In the genomic region with DNA sequence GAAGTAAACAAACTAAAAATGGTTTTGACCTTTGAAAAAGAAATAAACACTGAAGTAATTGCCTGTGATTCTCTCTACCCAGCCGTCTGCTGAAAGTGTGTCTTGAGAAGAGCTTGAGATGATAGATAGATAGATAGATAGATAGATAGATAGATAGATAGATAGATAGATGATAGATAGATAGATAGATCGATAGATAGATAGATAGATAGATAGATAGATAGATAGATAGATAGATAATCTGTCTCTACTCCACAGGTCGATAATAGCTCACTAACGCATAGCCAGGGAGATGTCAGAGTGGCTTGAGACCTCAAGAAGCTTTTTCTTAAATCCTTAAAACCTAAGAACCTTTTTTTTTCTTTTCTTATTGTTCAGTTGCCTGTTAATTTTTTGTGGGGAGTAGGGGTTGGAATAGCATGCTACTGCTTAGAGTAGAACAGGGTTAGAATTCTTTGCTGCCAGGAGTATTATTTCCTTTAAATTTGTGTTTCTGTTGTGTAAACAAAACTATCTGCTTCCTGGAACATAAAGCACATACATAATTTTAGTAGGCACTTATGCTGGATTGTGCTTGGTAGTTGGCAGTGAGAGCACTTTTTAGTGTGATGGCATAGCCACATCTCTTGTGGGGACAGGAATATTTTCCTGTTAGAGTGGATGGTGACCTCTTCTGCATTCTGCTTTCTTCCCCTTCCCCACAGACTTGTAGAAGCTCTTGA, we compare ENCODE assay signal across 16 cellular contexts.
A peak's percentile ranks its signal among the peaks of the same experiment; 100 is the strongest.
DNase-seq lines count a peak whose midpoint lies in the region; ATAC-seq and TF ChIP-seq lines count a peak whose summit lies in the region.
"Had no signal": no experiment of that assay in that cellular context is flagged by ENCODE, and none has a peak within 500 bp of the region (broad histone marks: within the 10 kb centered on the region; RNA-seq: fewer than 3 reads in every experiment).

No MANE protein-coding gene starts in this region.

- H3K4ac ChIP-seq in IMR-90 (ENCODE audit: low read depth, low read length): no peak overlapping the region

- H3K9ac ChIP-seq in IMR-90 (ENCODE audit: low read depth, low read length): no peak overlapping the region

- no peaks in the 10 kb centered on the region for H3K36me3 Mint-ChIP-seq in activated T-helper 17 cell treated with anti-CD3 and anti-CD28 coated beads, Interleukin-2, amount 50 U/mL, for 72 hours (ENCODE audit: low read depth)
- H3K36me3 Mint-ChIP-seq in nephron progenitor cell (ENCODE audit: low read depth): peaks cover 30% of the 10 kb centered on the region
- H3K36me3 Mint-ChIP-seq in activated CD4-positive, alpha-beta memory T cell treated with anti-CD3 and anti-CD28 coated beads, Interleukin-2, amount 10 ng/mL, durations not matched to agents 7 days and 5 days (ENCODE audit: low read depth): peaks cover 25% of the 10 kb centered on the region

- H2BK5ac ChIP-seq in IMR-90 (ENCODE audit: low read depth, low read length, poor library complexity, severe bottlenecking): no peak overlapping the region

- H3K56ac ChIP-seq in IMR-90 (ENCODE audit: extremely low read depth, insufficient read depth, low read length): no peak overlapping the region

- peaks cover 19% of the 10 kb centered on the region for H3K4me1 Mint-ChIP-seq in activated T-helper 17 cell treated with anti-CD3 and anti-CD28 coated beads, Interleukin-2, amount 50 U/mL, for 72 hours
- peaks cover 43% of the 10 kb centered on the region for H3K4me1 Mint-ChIP-seq in nephron progenitor cell
- peaks cover 28% of the 10 kb centered on the region for H3K4me1 Mint-ChIP-seq in activated CD4-positive, alpha-beta memory T cell treated with anti-CD3 and anti-CD28 coated beads, Interleukin-2, amount 10 ng/mL, durations not matched to agents 7 days and 5 days

- H3K4me3 Mint-ChIP-seq in activated T-helper 17 cell treated with anti-CD3 and anti-CD28 coated beads, Interleukin-2, amount 50 U/mL, for 72 hours: peak overlapping the region; percentile 11
- peak overlapping the region; percentile 44 for H3K4me3 Mint-ChIP-seq in nephron progenitor cell
- H3K4me3 Mint-ChIP-seq in activated CD4-positive, alpha-beta memory T cell treated with anti-CD3 and anti-CD28 coated beads, Interleukin-2, amount 10 ng/mL, durations not matched to agents 7 days and 5 days: no peak overlapping the region
- H3K4me3 Mint-ChIP-seq: CD4-positive, alpha-beta memory T cell; H9 had no signal

- H2BK15ac ChIP-seq in IMR-90 (ENCODE audit: low read depth, low read length): no peak overlapping the region

- intact Hi-C loops in Right ventricle myocardium inferior (cut with DNase I) (no loop called here), IMR-90 (cut with micrococcal nuclease) (no loop called here)

- H4K91ac ChIP-seq in IMR-90 (ENCODE audit: insufficient read depth, low read depth, low read length): no peak overlapping the region

- H3K14ac ChIP-seq in IMR-90 (replicated peaks; ENCODE audit: low read depth, low read length): 0 out of 2 replicates have a peak overlapping the region, but pooled peaks have one; percentile 69

- no peak for ATAC-seq in Right ventricle myocardium inferior
- ATAC-seq in IMR-90 (ENCODE audit: low read depth): no peak
- no peak for ATAC-seq in activated T-helper 17 cell treated with anti-CD3 and anti-CD28 coated beads, Interleukin-2, amount 50 U/mL, for 72 hours (replicated peaks)
- ATAC-seq in HG02981 (IDR thresholded peaks at IDR 0.05; ENCODE audit: unreplicated experiment): no peak

- no peak for TF ChIP-seq CTCF in cardiac muscle cell (IDR thresholded peaks at IDR 0.05; ENCODE audit: low read depth, low read length)
- no peak for TF ChIP-seq CTCF in IMR-90 (conservative IDR thresholded peaks at IDR 0.05; ENCODE audit: low read depth, low read length)
- TF ChIP-seq CTCF in nephron progenitor cell (IDR thresholded peaks at IDR 0.05): no peak

- H4K20me1 ChIP-seq in IMR-90 (ENCODE audit: insufficient read depth, low read length): no peaks in the 10 kb centered on the region

- no peak overlapping the region for H4K8ac ChIP-seq in IMR-90 (ENCODE audit: low read depth in 2 of 2, low read length in 2 of 2)

- POLR2A ChIA-PET in IMR-90 (lab: Charles Lee; ENCODE audit: unreplicated experiment): no interaction called here
- POLR2A ChIA-PET in activated CD4-positive, alpha-beta memory T cell treated with anti-CD3 and anti-CD28 coated beads, Interleukin-2, amount 10 ng/mL, durations not matched to agents 7 days and 5 days (lab: Charles Lee): interaction anchor here (1.1 kb wide), 1 partner anchor 168 kb away, joined by 3 read pairs; no protein-coding TSS in a partner anchor

- DNase-seq in cardiac muscle cell (ENCODE audit: low read depth in 1 of 2, low spot score in 1 of 2) (no peak), Right ventricle myocardium inferior (ENCODE audit: missing footprints) (no peak), IMR-90 (no peak), nephron progenitor cell (no peak), NCI-H524 treated with DMSO at 0.1 percent for 48 hours (lab: John Stamatoyannopoulos, UW) (no peak)
- DNase-seq in activated CD4-positive, alpha-beta memory T cell treated with anti-CD3 and anti-CD28 coated beads, Interleukin-2, amount 10 ng/mL, durations not matched to agents 7 days and 5 days: no peak
- DNase-seq: ACHN; CD4-positive, alpha-beta memory T cell; H9; NCI-H1092; NCI-H1694; NCI-H2107; Peyer's patch; SHP77 treated with DMSO at 0.1 percent for 48 hours had no signal

- H3K4me2 ChIP-seq in IMR-90 (ENCODE audit: low read depth, low read length): no peak overlapping the region

- no peak overlapping the region; the same call in 1 of the 2 replicates for H3K23ac ChIP-seq in IMR-90 (ENCODE audit: low read depth, low read length)

- no peaks in the 10 kb centered on the region for H3K36me3 ChIP-seq in cardiac muscle cell
- H3K36me3 ChIP-seq in IMR-90 (ENCODE audit: control insufficient read depth, insufficient read depth, low read length): no peaks in the 10 kb centered on the region; the same call in 1 of the 2 replicates
- H3K36me3 ChIP-seq: Peyer's patch had no signal

- 0 out of 2 replicates have a peak, but pooled peaks cover 3% of the 10 kb centered on the region for H3K9me1 ChIP-seq in IMR-90 (ENCODE audit: insufficient read depth, low read length)

- H3K4me3 ChIP-seq in cardiac muscle cell: no peak overlapping the region
- H3K4me3 ChIP-seq in IMR-90 (ENCODE audit: insufficient read depth, low read depth, low read length): no peak overlapping the region
- H3K4me3 ChIP-seq: Peyer's patch had no signal

- H4K5ac ChIP-seq in IMR-90 (ENCODE audit: low read depth, low read length): no peak overlapping the region

- H3K79me1 ChIP-seq in IMR-90 (ENCODE audit: low read depth in 1 of 2, low read length in 2 of 2): no peaks in the 10 kb centered on the region; a peak in 1 of 4 replicates

- H2AK9ac ChIP-seq in IMR-90 (replicated peaks; ENCODE audit: low read depth, low read length, poor library complexity): no peak overlapping the region

- TF ChIP-seq RAD21 in IMR-90 (IDR thresholded peaks at IDR 0.05; ENCODE audit: low read length): no peak

- CTCF ChIA-PET in IMR-90 (lab: Yijun Ruan, JAX): no interaction called here
- CTCF ChIA-PET in activated CD4-positive, alpha-beta memory T cell treated with anti-CD3 and anti-CD28 coated beads, Interleukin-2, amount 10 ng/mL, durations not matched to agents 7 days and 5 days (lab: Charles Lee): no interaction called here

- peak overlapping the region; percentile 6 for H3K27ac ChIP-seq in cardiac muscle cell
- no peak overlapping the region for H3K27ac ChIP-seq in IMR-90 (ENCODE audit: insufficient read depth, low read length)
- H3K27ac ChIP-seq: Peyer's patch had no signal

- no peak overlapping the region for H2AFZ ChIP-seq in IMR-90 (replicated peaks; ENCODE audit: low read length, poor library complexity)

- H2BK120ac ChIP-seq in IMR-90 (ENCODE audit: low read depth, low read length): no peak overlapping the region

- H3K4me1 ChIP-seq in cardiac muscle cell (ENCODE audit: low read depth) (peaks cover 21% of the 10 kb centered on the region), IMR-90 (ENCODE audit: control insufficient read depth, insufficient read depth, low read length) (peaks cover 4% of the 10 kb centered on the region)
- H3K4me1 ChIP-seq: Peyer's patch had no signal

- H3K9me3 Mint-ChIP-seq in activated T-helper 17 cell treated with anti-CD3 and anti-CD28 coated beads, Interleukin-2, amount 50 U/mL, for 72 hours: peaks cover 5% of the 10 kb centered on the region
- H3K9me3 Mint-ChIP-seq in nephron progenitor cell: peaks cover 37% of the 10 kb centered on the region
- H3K9me3 Mint-ChIP-seq in activated CD4-positive, alpha-beta memory T cell treated with anti-CD3 and anti-CD28 coated beads, Interleukin-2, amount 10 ng/mL, durations not matched to agents 7 days and 5 days: peaks cover 20% of the 10 kb centered on the region

- no peaks in the 10 kb centered on the region for H3K27me3 Mint-ChIP-seq in activated T-helper 17 cell treated with anti-CD3 and anti-CD28 coated beads, Interleukin-2, amount 50 U/mL, for 72 hours
- H3K27me3 Mint-ChIP-seq in nephron progenitor cell (ENCODE audit: low read depth, poor library complexity): peaks cover 5% of the 10 kb centered on the region
- no peaks in the 10 kb centered on the region for H3K27me3 Mint-ChIP-seq in activated CD4-positive, alpha-beta memory T cell treated with anti-CD3 and anti-CD28 coated beads, Interleukin-2, amount 10 ng/mL, durations not matched to agents 7 days and 5 days
- H3K27me3 Mint-ChIP-seq: CD4-positive, alpha-beta memory T cell had no signal

- no peaks in the 10 kb centered on the region for H3K27me3 ChIP-seq in cardiac muscle cell
- H3K27me3 ChIP-seq in IMR-90 (ENCODE audit: control insufficient read depth, insufficient read depth, low read length): no peaks in the 10 kb centered on the region
- H3K27me3 ChIP-seq: Peyer's patch had no signal

- dilution Hi-C loops in IMR-90 (cut with HindIII; ENCODE audit: low sequenced_read_pairs, unreplicated experiment): no loop called here

- H2AK5ac ChIP-seq in IMR-90 (ENCODE audit: low read depth, low read length): no peak overlapping the region

- in situ Hi-C loops in IMR-90 (cut with MboI; ENCODE audit: low sequenced_read_pairs): no loop called here

- WGBS in IMR-90 (ENCODE audit: extremely low coverage in 2 of 2, insufficient read length in 1 of 2), 2 experiments: no CpG with 5 or more reads among the region's 4 CpGs

- no peak overlapping the region for H3K18ac ChIP-seq in IMR-90 (ENCODE audit: low read depth, low read length)

- H3K9me3 ChIP-seq in cardiac muscle cell (ENCODE audit: low read depth) (no peaks in the 10 kb centered on the region), IMR-90 (ENCODE audit: control insufficient read depth, insufficient read depth, low read length) (peaks cover 6% of the 10 kb centered on the region)

- no peak overlapping the region for H2BK20ac ChIP-seq in IMR-90 (ENCODE audit: low read depth, low read length)

- BruUV-seq in IMR-90 (replicated peaks; lab: Mats Ljungman, UMichigan): no TSS peak

- TF ChIP-seq POLR2A in IMR-90 (IDR thresholded peaks at IDR 0.05; ENCODE audit: low read depth, low read length): no peak

- peak overlapping the region; percentile 90 for H3K27ac Mint-ChIP-seq in activated T-helper 17 cell treated with anti-CD3 and anti-CD28 coated beads, Interleukin-2, amount 50 U/mL, for 72 hours
- H3K27ac Mint-ChIP-seq in nephron progenitor cell: peak overlapping the region; percentile 96
- H3K27ac Mint-ChIP-seq in activated CD4-positive, alpha-beta memory T cell treated with anti-CD3 and anti-CD28 coated beads, Interleukin-2, amount 10 ng/mL, durations not matched to agents 7 days and 5 days: no peak overlapping the region
- H3K27ac Mint-ChIP-seq: H9 had no signal
